ENCODE assay signal across 10 cellular contexts in the genomic region with DNA sequence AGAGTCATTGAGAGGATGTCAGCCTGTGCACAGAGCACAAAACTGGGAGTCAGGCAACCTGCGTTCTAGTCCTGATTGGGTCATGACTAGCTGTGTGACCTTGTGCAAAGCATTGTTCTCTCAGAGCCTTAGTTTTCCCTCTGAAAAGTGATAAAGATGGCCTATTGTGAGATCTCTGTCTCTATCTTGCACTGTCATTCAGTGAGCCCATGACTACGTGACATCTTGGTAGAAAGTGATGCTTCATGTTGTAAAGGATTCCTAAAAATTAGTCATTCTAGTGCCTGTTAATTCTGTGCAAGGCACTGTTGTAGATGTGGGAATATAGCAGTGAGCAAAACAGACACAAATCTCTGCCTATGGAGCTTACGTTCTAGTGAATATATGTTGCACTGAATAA. TPM values are rescaled to one million over a fixed set of nuclear protein-coding genes. Genes with fewer than 3 reads are reported as not detected.
A peak's percentile ranks its signal among the peaks of the same experiment; 100 is the strongest.
DNase-seq lines count a peak whose midpoint lies in the region; ATAC-seq and TF ChIP-seq lines count a peak whose summit lies in the region.
"Had no signal": no experiment of that assay in that cellular context is flagged by ENCODE, and none has a peak within 500 bp of the region (broad histone marks: within the 10 kb centered on the region; RNA-seq: fewer than 3 reads in every experiment).

No MANE protein-coding gene starts in this region.

- CTCF ChIA-PET in OCI-LY7 (lab: Charles Lee; ENCODE audit: unreplicated experiment): interaction anchor here (0.6 kb wide), 1 partner anchor 28 kb away, joined by 5 read pairs; no protein-coding TSS in a partner anchor

- no peak overlapping the region for H3K27ac ChIP-seq in OCI-LY7 (ENCODE audit: low read depth, low read length, poor library complexity, severe bottlenecking)
- H3K27ac ChIP-seq in epithelial cell of prostate: peak overlapping the region; percentile 42

- no TSS peak for BruUV-seq in OCI-LY7 (replicated peaks; lab: Mats Ljungman, UMichigan)

- no peaks in the 10 kb centered on the region for H3K9me2 ChIP-seq in OCI-LY7 (ENCODE audit: insufficient read depth, low read length)

- H3K4me1 ChIP-seq in OCI-LY7 (ENCODE audit: insufficient read depth, low read length, poor library complexity, severe bottlenecking) (no peaks in the 10 kb centered on the region), neuron (ENCODE audit: insufficient read depth, low read length) (peaks cover 18% of the 10 kb centered on the region)

- no peak for ATAC-seq in GM18909 (IDR thresholded peaks at IDR 0.05; ENCODE audit: poor library complexity, unreplicated experiment)
- ATAC-seq: Panc1 had no signal

- no peak for TF ChIP-seq CTCF in OCI-LY7 (conservative IDR thresholded peaks at IDR 0.05; ENCODE audit: low read length)

- H4K20me1 ChIP-seq in OCI-LY7 (ENCODE audit: insufficient read depth, low read length): no peaks in the 10 kb centered on the region

- H3K79me2 ChIP-seq in OCI-LY7 (ENCODE audit: insufficient read depth, low read depth, low read length): peaks cover 9% of the 10 kb centered on the region; the same call in 1 of the 2 replicates

- no peaks in the 10 kb centered on the region for H3K9me3 ChIP-seq in OCI-LY7 (ENCODE audit: low read length)
- H3K9me3 ChIP-seq in neuron (ENCODE audit: low read length): no peaks in the 10 kb centered on the region

- H3K27me3 ChIP-seq in neuron (ENCODE audit: insufficient read depth, low read length): peaks cover 3% of the 10 kb centered on the region

- no peak for DNase-seq in OCI-LY7 (ENCODE audit: low spot score)
- DNase-seq in epithelial cell of prostate (ENCODE audit: low read depth, low spot score): no peak
- DNase-seq in NCI-H1436 treated with DMSO at 0.1 percent for 48 hours (lab: John Stamatoyannopoulos, UW): no peak
- no peak for DNase-seq in NCI-H146 treated with DMSO at 0.1 percent for 48 hours (lab: John Stamatoyannopoulos, UW; ENCODE audit: unreplicated experiment)
- DNase-seq: activated CD4-positive, alpha-beta T cell treated with anti-CD3 and anti-CD28 coated beads for 1 hour; DMS79 had no signal

- intact Hi-C loops in OCI-LY7 (cut with micrococcal nuclease; ENCODE audit: unreplicated experiment): no loop called here

- POLR2A ChIA-PET in OCI-LY7 (lab: Charles Lee): interaction anchor here (1.1 to 1.6 kb wide), 2 partner anchors 10 to 16 kb away, joined by 4 to 6 read pairs; no protein-coding TSS in a partner anchor

- H3K4me2 ChIP-seq in OCI-LY7 (ENCODE audit: low read length): peak overlapping the region; percentile 26; the same call in 1 of the 2 replicates

- H2AFZ ChIP-seq in OCI-LY7 (ENCODE audit: low read length): no peak overlapping the region
- no peak overlapping the region for H2AFZ ChIP-seq in neuron (ENCODE audit: low read depth, low read length)

- H3K4me3 ChIP-seq in GM08714 (ENCODE audit: low read length) (0 out of 2 replicates have a peak overlapping the region, but pooled peaks have one; percentile 12), OCI-LY7 (ENCODE audit: low read depth, low read length, poor library complexity, severe bottlenecking) (no peak overlapping the region), neuron (ENCODE audit: low read length) (peak overlapping the region; percentile 53)

- H3K36me3 ChIP-seq in OCI-LY7 (ENCODE audit: insufficient read depth, low read length): peaks cover 19% of the 10 kb centered on the region
- peaks cover 22% of the 10 kb centered on the region for H3K36me3 ChIP-seq in neuron (ENCODE audit: insufficient read depth, low read length)

RNA-seq across cellular contexts. Expression of a gene that starts 2.5 kb away (rescaled TPM):
- total RNA-seq in OCI-LY7 (2014; rRNA removed; shearing (Covaris generic)): 23.9 and 24.6 TPM in 2 replicates
- 22.9 and 23.4 TPM in 2 replicates for total RNA-seq in OCI-LY7 (2022)
